1 cellular context compared by ENCODE assay signal in the genomic region with DNA sequence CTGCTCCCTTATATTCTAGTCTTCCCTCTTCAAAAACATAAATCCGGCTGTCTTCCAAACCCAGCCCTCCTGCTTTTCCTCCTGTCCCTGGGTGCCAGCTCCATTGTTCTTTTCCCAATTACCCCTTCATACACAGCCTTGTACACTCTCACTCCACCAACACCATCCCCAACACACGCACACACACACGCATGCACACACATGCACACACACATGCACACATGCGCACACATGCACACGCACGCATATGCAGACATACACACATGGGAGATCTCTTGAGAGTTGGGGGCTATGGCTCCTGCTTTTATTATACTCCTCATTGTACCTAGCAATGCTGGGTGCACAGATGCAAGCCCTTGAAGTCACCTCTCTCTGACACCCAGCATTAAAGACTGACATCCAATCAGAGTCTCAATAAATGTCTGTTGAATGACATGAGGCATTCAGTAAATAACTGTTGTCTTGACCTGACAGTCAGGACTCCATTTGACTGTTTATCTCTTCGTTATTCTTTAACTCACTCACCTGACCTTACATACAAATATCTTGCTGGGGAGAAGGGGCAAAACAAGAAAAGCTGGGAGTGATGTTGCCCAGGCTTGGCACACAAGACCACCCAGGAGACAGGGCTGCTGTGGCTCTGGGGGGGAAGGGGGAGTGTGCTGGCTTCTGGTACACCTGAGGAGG.
TF ChIP-seq lines count a peak whose summit lies in the region.

No MANE protein-coding gene starts in this region.

TF ChIP-seq in HEK293, 187 proteins besides CTCF, POLR2A, EP300 and RAD21:
- TF ChIP-seq, protein P1, sequence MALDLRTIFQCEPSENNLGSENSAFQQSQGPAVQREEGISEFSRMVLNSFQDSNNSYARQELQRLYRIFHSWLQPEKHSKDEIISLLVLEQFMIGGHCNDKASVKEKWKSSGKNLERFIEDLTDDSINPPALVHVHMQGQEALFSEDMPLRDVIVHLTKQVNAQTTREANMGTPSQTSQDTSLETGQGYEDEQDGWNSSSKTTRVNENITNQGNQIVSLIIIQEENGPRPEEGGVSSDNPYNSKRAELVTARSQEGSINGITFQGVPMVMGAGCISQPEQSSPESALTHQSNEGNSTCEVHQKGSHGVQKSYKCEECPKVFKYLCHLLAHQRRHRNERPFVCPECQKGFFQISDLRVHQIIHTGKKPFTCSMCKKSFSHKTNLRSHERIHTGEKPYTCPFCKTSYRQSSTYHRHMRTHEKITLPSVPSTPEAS (tag by site-specific recombination; IDR thresholded peaks at IDR 0.05), result peak; percentile 79
- TF ChIP-seq ZNF10 (tag by site-specific recombination; IDR thresholded peaks at IDR 0.05), result no peak
TF ChIP-seq in HEK293: peak in this region for 1.
